In the genomic region with DNA sequence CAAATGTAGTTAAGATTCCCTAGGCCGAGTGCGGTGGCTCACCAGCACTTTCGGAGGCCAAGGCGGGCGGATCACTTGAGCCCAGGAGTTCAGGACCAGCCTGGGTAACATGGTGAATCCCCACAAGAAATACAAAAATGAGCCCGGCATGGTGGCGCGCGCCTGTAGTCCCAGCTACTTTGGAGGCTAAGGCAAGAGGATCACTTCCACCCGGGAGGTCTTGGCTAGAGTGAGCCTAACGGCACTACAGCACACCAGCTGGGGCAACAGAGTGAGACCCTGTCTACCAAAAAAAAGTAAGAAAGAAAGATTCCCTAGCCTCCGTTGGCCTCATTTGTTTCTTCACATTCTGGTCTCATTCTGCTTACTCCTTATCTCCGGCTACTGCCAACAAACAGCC, we compare ENCODE assay signal across 11 cellular contexts.
A peak's percentile ranks its signal among the peaks of the same experiment; 100 is the strongest.
DNase-seq lines count a peak whose midpoint lies in the region; ATAC-seq and TF ChIP-seq lines count a peak whose summit lies in the region.
"Had no signal": no experiment of that assay in that cellular context is flagged by ENCODE, and none has a peak within 500 bp of the region (broad histone marks: within the 10 kb centered on the region; RNA-seq: fewer than 3 reads in every experiment).

No MANE protein-coding gene starts in this region.

- ATAC-seq in GM19467 (IDR thresholded peaks at IDR 0.05; ENCODE audit: unreplicated experiment), result no peak
- ATAC-seq: mucosa of descending colon had no signal

- H3K4me3 ChIP-seq in NB4 (ENCODE audit: low read depth, low read length) (peak overlapping the region; percentile 98), coronary artery (peak overlapping the region; percentile 24)

- peaks cover 56% of the 10 kb centered on the region for H3K4me1 Mint-ChIP-seq in nephron progenitor cell

- no peak for TF ChIP-seq CTCF in NB4 (IDR thresholded peaks at IDR 0.05; ENCODE audit: low read depth, low read length)
- TF ChIP-seq CTCF in coronary artery (IDR thresholded peaks at IDR 0.05), result no peak
- no peak for TF ChIP-seq CTCF in nephron progenitor cell (IDR thresholded peaks at IDR 0.05)

- peaks cover 39% of the 10 kb centered on the region for H3K36me3 Mint-ChIP-seq in nephron progenitor cell (ENCODE audit: low read depth)

- H3K4me3 Mint-ChIP-seq in nephron progenitor cell, result peak overlapping the region; percentile 98

- no peak for TF ChIP-seq POLR2A in NB4 (IDR thresholded peaks at IDR 0.05; ENCODE audit: extremely low read depth, insufficient read length)

- H3K27me3 Mint-ChIP-seq in nephron progenitor cell (ENCODE audit: low read depth, poor library complexity), result no peaks in the 10 kb centered on the region

- no peak overlapping the region for H3K27ac ChIP-seq in coronary artery

- H3K27ac Mint-ChIP-seq in nephron progenitor cell, result no peak overlapping the region

- no peaks in the 10 kb centered on the region for H3K9me3 Mint-ChIP-seq in nephron progenitor cell

- DNase-seq in ELF-1 (ENCODE audit: low read depth, low spot score), result peak; percentile 11
- DNase-seq in NB4 (ENCODE audit: low read depth), result no peak
- no peak for DNase-seq in coronary artery (ENCODE audit: low spot score)
- DNase-seq in nephron progenitor cell, result no peak
- no peak for DNase-seq in NCI-H1417 (lab: John Stamatoyannopoulos, UW)
- no peak for DNase-seq in NK-92 (lab: John Stamatoyannopoulos, UW; ENCODE audit: unreplicated experiment)
- no peak for DNase-seq in nucleus accumbens (lab: John Stamatoyannopoulos, UW)
- DNase-seq: GOT3, Kasumi-1, mucosa of descending colon had no signal
